ENCODE assay signal across 23 cellular contexts in the genomic region with DNA sequence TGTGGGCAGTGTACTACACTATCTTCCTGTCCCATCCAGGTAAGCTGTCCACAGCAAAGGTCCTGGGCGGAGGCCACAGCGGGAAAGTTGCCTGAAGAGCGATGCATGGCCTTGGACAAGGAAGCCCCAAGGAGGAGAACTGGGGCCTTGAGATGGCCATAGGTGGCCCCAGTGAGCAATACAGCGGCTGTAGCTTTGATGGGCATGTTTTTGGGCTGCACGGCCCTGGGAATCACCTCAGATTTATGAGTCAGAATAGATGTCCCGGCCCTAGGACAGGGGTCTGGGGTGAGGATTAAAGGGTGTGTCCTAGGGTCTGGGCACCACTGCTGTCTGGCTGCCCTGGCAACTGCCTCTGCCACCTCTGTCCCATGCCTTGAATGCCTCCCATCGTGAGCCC. TPM values are rescaled to one million over a fixed set of nuclear protein-coding genes. Genes with fewer than 3 reads are reported as not detected.
"Had no signal": no experiment of that assay in that cellular context is flagged by ENCODE, and none has a peak within 500 bp of the region (broad histone marks: within the 10 kb centered on the region; RNA-seq: fewer than 3 reads in every experiment).

No MANE protein-coding gene starts in this region.

- DNase-seq: activated CD4-positive, alpha-beta T cell treated with anti-CD3 and anti-CD28 coated beads for 4 hours; activated CD4-positive, alpha-beta T cell treated with anti-CD3 and anti-CD28 coated beads, Interleukin-2, amount 50 U/mL, for 48 hours; activated CD8-positive, alpha-beta memory T cell treated with anti-CD3 and anti-CD28 coated beads, Interleukin-2, amount 50 U/mL, for 48 hours; activated naive CD4-positive, alpha-beta T cell; activated naive CD8-positive, alpha-beta T cell treated with anti-CD3 and anti-CD28 coated beads, Interleukin-2, amount 10 ng/mL, durations not matched to agents 7 days and 5 days; activated T-cell treated with anti-CD3 and anti-CD28 coated beads, Interleukin-2, amount 50 U/mL, for 4 hours; amniotic stem cell; cortex of kidney; lower lobe of right lung; mesendoderm; naive B cell; stimulated activated CD4-positive, alpha-beta T cell treated with anti-CD3 and anti-CD28 coated beads, Interleukin-2, amount 100 ng/mL, for 24 hours; T-helper 1 cell had no signal

- H3K4me1 ChIP-seq: prostate gland, vagina had no signal

- H3K4me3 ChIP-seq: lower lobe of right lung, prostate gland, thoracic aorta, vagina had no signal

- H3K36me3 Mint-ChIP-seq: naive B cell; stimulated activated effector memory CD8-positive, alpha-beta T cell treated with anti-CD3 and anti-CD28 coated beads, Interleukin-12 subunit alpha, Interleukin-12 subunit beta, amount 100 ng/mL, for 72 hours; type B pancreatic cell; WTC11 had no signal

- H3K27me3 ChIP-seq: vagina had no signal

- H3K9me3 ChIP-seq: lower lobe of right lung, prostate gland, thoracic aorta, vagina had no signal

- H3K27ac Mint-ChIP-seq: activated naive CD8-positive, alpha-beta T cell treated with anti-CD3 and anti-CD28 coated beads, Interleukin-2, amount 10 ng/mL, durations not matched to agents 7 days and 5 days; activated T-helper 2 cell treated with anti-CD3 and anti-CD28 coated beads, Interferon-gamma antibody, Interleukin-2, Interleukin-4, amounts not matched to agents 10 μg/mL and 5 μg/mL and 100 μg/mL, durations not matched to agents 14 hours and 24 hours and 36 hours; stimulated activated effector memory CD8-positive, alpha-beta T cell treated with anti-CD3 and anti-CD28 coated beads, Interleukin-12 subunit alpha, Interleukin-12 subunit beta, amount 100 ng/mL, for 72 hours; type B pancreatic cell; WTC11 had no signal

- H3K27ac ChIP-seq: lower lobe of right lung, prostate gland, thoracic aorta, vagina had no signal

- H3K27me3 Mint-ChIP-seq: naive B cell had no signal

- H3K4me3 Mint-ChIP-seq: activated naive CD8-positive, alpha-beta T cell treated with anti-CD3 and anti-CD28 coated beads, Interleukin-2, amount 10 ng/mL, durations not matched to agents 7 days and 5 days; activated T-cell treated with anti-CD3 and anti-CD28 coated beads, Interleukin-2, amount 50 U/mL, for 4 hours; naive B cell; stimulated activated effector memory CD8-positive, alpha-beta T cell treated with anti-CD3 and anti-CD28 coated beads, Interleukin-12 subunit alpha, Interleukin-12 subunit beta, amount 100 ng/mL, for 72 hours; type B pancreatic cell; WTC11 had no signal

- H3K9me3 Mint-ChIP-seq: activated naive CD8-positive, alpha-beta T cell treated with anti-CD3 and anti-CD28 coated beads, Interleukin-2, amount 10 ng/mL, durations not matched to agents 7 days and 5 days; activated T-cell treated with anti-CD3 and anti-CD28 coated beads, Interleukin-2, amount 50 U/mL, for 4 hours; activated T-helper 2 cell treated with anti-CD3 and anti-CD28 coated beads, Interferon-gamma antibody, Interleukin-2, Interleukin-4, amounts not matched to agents 10 μg/mL and 5 μg/mL and 100 μg/mL, durations not matched to agents 14 hours and 24 hours and 36 hours; naive B cell; stimulated activated effector memory CD8-positive, alpha-beta T cell treated with anti-CD3 and anti-CD28 coated beads, Interleukin-12 subunit alpha, Interleukin-12 subunit beta, amount 100 ng/mL, for 72 hours; type B pancreatic cell had no signal

- H3K36me3 ChIP-seq: lower lobe of right lung, prostate gland, thoracic aorta, vagina had no signal

- ATAC-seq: activated T-cell treated with anti-CD3 and anti-CD28 coated beads, Interleukin-2, amount 50 U/mL, for 4 hours; left lobe of liver; lower lobe of right lung; stimulated activated effector memory CD8-positive, alpha-beta T cell treated with anti-CD3 and anti-CD28 coated beads, Interleukin-12 subunit alpha, Interleukin-12 subunit beta, amount 100 ng/mL, for 72 hours; WTC11 had no signal

RNA-seq across cellular contexts. Expression of a gene that starts 9.6 kb away (rescaled TPM):
- polyA plus RNA-seq: neural cell had no signal

RNA-seq across cellular contexts. Expression of a gene that starts 17.6 kb away (rescaled TPM):
- total RNA-seq: activated T-helper 2 cell treated with anti-CD3 and anti-CD28 coated beads, Interferon-gamma antibody, Interleukin-2, Interleukin-4, amounts not matched to agents 10 μg/mL and 5 μg/mL and 100 μg/mL, durations not matched to agents 14 hours and 24 hours and 36 hours; fibroblast of villous mesenchyme had no signal
